8 cellular contexts compared by ENCODE assay signal in genomic region chr19:17784201-17785008, GRCh38. TPM values are rescaled to one million over a fixed set of nuclear protein-coding genes. Genes with fewer than 3 reads are reported as not detected.
A peak's percentile ranks its signal among the peaks of the same experiment; 100 is the strongest.
DNase-seq lines count a peak whose midpoint lies in the region; ATAC-seq, FAIRE-seq and TF ChIP-seq lines count a peak whose summit lies in the region.

No MANE protein-coding gene starts in this region.

- H3K27ac Mint-ChIP-seq in activated CD4-positive, alpha-beta T cell treated with anti-CD3 and anti-CD28 coated beads for 36 hours, result no peak overlapping the region

- peaks cover 6% of the 10 kb centered on the region for H3K4me1 Mint-ChIP-seq in activated CD4-positive, alpha-beta T cell treated with anti-CD3 and anti-CD28 coated beads for 36 hours

- no peak overlapping the region for H3K4me3 Mint-ChIP-seq in activated CD4-positive, alpha-beta T cell treated with anti-CD3 and anti-CD28 coated beads for 36 hours

- peak; percentile 93 for FAIRE-seq in GM12891 (lab: Jason Lieb, UNC)

- CTCF ChIA-PET in activated CD4-positive, alpha-beta T cell treated with anti-CD3 and anti-CD28 coated beads for 36 hours (lab: Charles Lee), result interaction anchor here (0.6 to 1.9 kb wide), 7 partner anchors 18 to 289 kb away, joined by 3 to 9 read pairs (median 3); no protein-coding TSS in a partner anchor

- no peaks in the 10 kb centered on the region for H3K27me3 Mint-ChIP-seq in activated CD4-positive, alpha-beta T cell treated with anti-CD3 and anti-CD28 coated beads for 36 hours

- TF ChIP-seq POLR2A in GM12891 (IDR thresholded peaks at IDR 0.05; ENCODE audit: low read depth, low read length), result no peak

- peak overlapping the region; percentile 24 for H3K4me3 ChIP-seq in choroid plexus epithelial cell (ENCODE audit: low read depth, low read length)

- no peaks in the 10 kb centered on the region for H3K9me3 Mint-ChIP-seq in activated CD4-positive, alpha-beta T cell treated with anti-CD3 and anti-CD28 coated beads for 36 hours (ENCODE audit: low read depth)

- DNase-seq in 8988T, result peak; percentile 77
- peak; percentile 80 for DNase-seq in GM12891 (ENCODE audit: insufficient read length, low spot score)
- peak; percentile 64 to 70 for DNase-seq in NCI-H446 (lab: John Stamatoyannopoulos, UW)
- peak; percentile 87 for DNase-seq in activated CD4-positive, alpha-beta T cell treated with anti-CD3 and anti-CD28 coated beads for 36 hours
- DNase-seq in choroid plexus epithelial cell (ENCODE audit: low read depth), result peak; percentile 77
- DNase-seq in lung microvascular endothelial cell (ENCODE audit: low read depth in 2 of 2), result peak; percentile 54 to 56
- DNase-seq in stimulated activated CD8-positive, alpha-beta memory T cell treated with anti-CD3 and anti-CD28 coated beads, Interleukin-15, amount 100 ng/mL, for 24 hours (ENCODE audit: low read depth), result peak; percentile 55

- ATAC-seq in activated CD4-positive, alpha-beta T cell treated with anti-CD3 and anti-CD28 coated beads for 36 hours, result peak; percentile 73
- no peak for ATAC-seq in HG02623 (IDR thresholded peaks at IDR 0.05; ENCODE audit: unreplicated experiment)

- POLR2A ChIA-PET in activated CD4-positive, alpha-beta T cell treated with anti-CD3 and anti-CD28 coated beads for 36 hours (lab: Charles Lee), result interaction anchor here (0.5 kb wide), 1 partner anchor 38 kb away, joined by 3 read pairs; no protein-coding TSS in a partner anchor

- intact Hi-C loops in activated CD4-positive, alpha-beta T cell treated with anti-CD3 and anti-CD28 coated beads for 36 hours (cut with DNase I, micrococcal nuclease), result loop anchor here (1.0 to 5.0 kb wide), 5 partner anchors 70 to 177 kb away; partner anchors contain the start of gene RPL18A (in 1 of the 2)

- peaks cover 44% of the 10 kb centered on the region for H3K36me3 Mint-ChIP-seq in activated CD4-positive, alpha-beta T cell treated with anti-CD3 and anti-CD28 coated beads for 36 hours (ENCODE audit: low read depth)

- TF ChIP-seq CTCF in choroid plexus epithelial cell (conservative IDR thresholded peaks at IDR 0.05; ENCODE audit: low read depth, low read length), result peak; percentile 89

TF ChIP-seq in GM12891, 5 proteins besides CTCF, POLR2A, EP300 and RAD21:
- TF ChIP-seq SPI1 (IDR thresholded peaks at IDR 0.05; ENCODE audit: low read depth, low read length) (no peak), TAF1 (IDR thresholded peaks at IDR 0.05; ENCODE audit: low read depth, low read length) (no peak), POU2F2 (IDR thresholded peaks at IDR 0.05; ENCODE audit: low read depth, low read length) (no peak), POLR2AphosphoS5 (IDR thresholded peaks at IDR 0.05; ENCODE audit: low read depth, low read length) (no peak), PAX5 (IDR thresholded peaks at IDR 0.05; ENCODE audit: insufficient read depth, low read length, severe bottlenecking) (no peak)

RNA-seq across cellular contexts. Expression of gene B3GNT3, which starts 10.5 kb away (rescaled TPM):
- not detected for polyA plus RNA-seq in GM12891 (2012; ENCODE audit: low read depth, missing spikeins)
- total RNA-seq in activated CD4-positive, alpha-beta T cell treated with anti-CD3 and anti-CD28 coated beads for 36 hours, result under 1 TPM; 0.75 to 0.95 TPM
- 0.22 TPM in 1 of 2 replicates, not detected in the other for total RNA-seq in lung microvascular endothelial cell

RNA-seq across cellular contexts. Expression of gene FCHO1, which starts 33.1 kb away (rescaled TPM):
- polyA plus RNA-seq in GM12891 (2012; ENCODE audit: low read depth, missing spikeins), result 22.6 TPM
- 10 to 100 TPM; 50.5 to 51.8 TPM for total RNA-seq in activated CD4-positive, alpha-beta T cell treated with anti-CD3 and anti-CD28 coated beads for 36 hours
- 0.20 and 0.65 TPM in 2 replicates for total RNA-seq in lung microvascular endothelial cell

RNA-seq across cellular contexts. Expression of gene INSL3, which starts 36.9 kb away (rescaled TPM):
- 3.8 TPM for polyA plus RNA-seq in GM12891 (2012; ENCODE audit: low read depth, missing spikeins)
- total RNA-seq in activated CD4-positive, alpha-beta T cell treated with anti-CD3 and anti-CD28 coated beads for 36 hours, result 1 to 10 TPM; 6.9 to 9.7 TPM
- total RNA-seq in lung microvascular endothelial cell, result not detected in 2 replicates

Comparison
In these comparisons a context has a peak if more than half of its experiments do, and no peak if none do; other contexts are left out.
1. RNA of gene FCHO1, which starts 33.1 kb away (total RNA-seq): 50.5 to 51.8 TPM in activated CD4-positive, alpha-beta T cell treated with anti-CD3 and anti-CD28 coated beads for 36 hours; 0.20 to 0.65 TPM in lung microvascular endothelial cell; every median in the first group is over 10 times any median in the second.
2. Peak in every context shown above with its lines, with median percentiles within 50 percentile points of each other: DNase-seq.